22 cellular contexts compared by ENCODE assay signal in genomic region chr18:49878567-49878966, GRCh38.
DNase-seq lines count a peak whose midpoint lies in the region; ATAC-seq and TF ChIP-seq lines count a peak whose summit lies in the region.
"Had no signal": no experiment of that assay in that cellular context is flagged by ENCODE, and none has a peak within 500 bp of the region (broad histone marks: within the 10 kb centered on the region; RNA-seq: fewer than 3 reads in every experiment).

No MANE protein-coding gene starts in this region.

- no peaks in the 10 kb centered on the region for H3K79me2 ChIP-seq in SK-N-SH (ENCODE audit: insufficient read depth)

- H3K36me3 ChIP-seq in SK-N-SH (replicated peaks in 1 of 2; ENCODE audit: control insufficient read depth in 1 of 2, insufficient read depth in 2 of 2, low read length in 1 of 2) (no peaks in the 10 kb centered on the region), upper lobe of right lung (no peaks in the 10 kb centered on the region)

- H3K9ac ChIP-seq in SK-N-SH, result no peak overlapping the region

- H3K4me3 ChIP-seq in SK-N-SH (ENCODE audit: low read depth in 2 of 2, low read length in 1 of 2) (no peak overlapping the region), upper lobe of right lung (no peak overlapping the region)
- H3K4me3 ChIP-seq: dorsolateral prefrontal cortex, esophagus squamous epithelium, transverse colon had no signal

- no peak for TF ChIP-seq RAD21 in SK-N-SH (IDR thresholded peaks at IDR 0.05; ENCODE audit: low read length)

- no peaks in the 10 kb centered on the region for H4K20me1 ChIP-seq in SK-N-SH (ENCODE audit: insufficient read depth)

- intact Hi-C loops in upper lobe of right lung (cut with DNase I), result no loop called here

- H3K9me2 ChIP-seq in SK-N-SH, result no peaks in the 10 kb centered on the region

- H3F3A ChIP-seq in SK-N-SH (replicated peaks; ENCODE audit: insufficient read depth), result no peaks in the 10 kb centered on the region

- no peak for TF ChIP-seq EP300 in SK-N-SH (IDR thresholded peaks at IDR 0.05; ENCODE audit: borderline replicate concordance in 1 of 2, low read depth in 1 of 2, low read length in 1 of 2)

- H3K9me3 ChIP-seq in SK-N-SH, result no peaks in the 10 kb centered on the region
- H3K9me3 ChIP-seq in upper lobe of right lung, result no peaks in the 10 kb centered on the region
- H3K9me3 ChIP-seq: esophagus squamous epithelium, transverse colon had no signal

- CTCF ChIA-PET in SK-N-SH (lab: Yijun Ruan, JAX), result interaction anchor here (0.9 to 1.2 kb wide), 3 partner anchors 20 to 325 kb away, joined by 3 to 6 read pairs (median 3); no protein-coding TSS in a partner anchor

- ATAC-seq in SK-N-SH treated with all-trans-retinoic acid at 6 μM for 48 hours (no peak), foreskin keratinocyte (peak; percentile 80), upper lobe of right lung (peak; percentile 64)
- ATAC-seq: left colon had no signal

- H3K27ac ChIP-seq in SK-N-SH (ENCODE audit: low read depth in 2 of 2, low read length in 1 of 2) (no peak overlapping the region), foreskin keratinocyte (no peak overlapping the region), upper lobe of right lung (peak overlapping the region; percentile 60)
- H3K27ac ChIP-seq: esophagus squamous epithelium, transverse colon had no signal

- H3K27me3 ChIP-seq in SK-N-SH (ENCODE audit: insufficient read depth), result no peaks in the 10 kb centered on the region; the same call in 1 of the 2 replicates
- peaks cover 11% of the 10 kb centered on the region for H3K27me3 ChIP-seq in foreskin keratinocyte
- H3K27me3 ChIP-seq in upper lobe of right lung, result no peaks in the 10 kb centered on the region
- H3K27me3 ChIP-seq: dorsolateral prefrontal cortex, esophagus squamous epithelium, transverse colon had no signal

- 38% methylated on average over 2 of the region's 2 CpGs for WGBS in SK-N-SH (ENCODE audit: low lambda C conversion rate)

- H3K4me2 ChIP-seq in SK-N-SH, result no peak overlapping the region

- no peak for DNase-seq in SK-N-SH
- DNase-seq in amniotic epithelial cell (ENCODE audit: low read depth), result peak; percentile 87
- peak in 1 of 2 donors; percentile 92 for DNase-seq in foreskin keratinocyte
- peak; percentile 40 for DNase-seq in upper lobe of right lung
- DNase-seq in SHP77 treated with DMSO at 0.1 percent for 48 hours (lab: John Stamatoyannopoulos, UW), result no peak
- DNase-seq in activated CD8-positive, alpha-beta memory T cell treated with anti-CD3 and anti-CD28 coated beads, Interleukin-2, amount 50 U/mL, for 4 hours, result no peak
- no peak for DNase-seq in NCI-H2081 treated with DMSO at 0.1 percent for 48 hours (lab: John Stamatoyannopoulos, UW)
- DNase-seq: activated CD4-positive, alpha-beta T cell treated with anti-CD3 and anti-CD28 coated beads for 1 hour; activated naive CD4-positive, alpha-beta T cell treated with anti-CD3 and anti-CD28 coated beads, Interleukin-2, amount 10 ng/mL, durations not matched to agents 7 days and 5 days; CD4-positive, CD25-positive, alpha-beta regulatory T cell; DMS79; esophagus squamous epithelium; hypothalamus; Karpas-422; left colon; NCI-H1417; SIG-M5; stimulated activated CD4-positive, alpha-beta T cell treated with anti-CD3 and anti-CD28 coated beads, Interleukin-12 subunit alpha, Interleukin-12 subunit beta, amount 100 ng/mL, for 4 hours; stimulated activated naive CD4-positive, alpha-beta T cell; transverse colon had no signal

- POLR2A ChIA-PET in SK-N-SH (lab: Yijun Ruan, JAX), result no interaction called here

- no peak overlapping the region for H2AFZ ChIP-seq in SK-N-SH (ENCODE audit: low read depth)

- H3K4me1 ChIP-seq in SK-N-SH (ENCODE audit: control insufficient read depth in 1 of 2, insufficient read depth in 2 of 2, low read depth in 1 of 2, low read length in 1 of 2) (peaks cover 0 to 7% of the 10 kb centered on the region in 2 experiments; a peak in 1 of 4 replicates), foreskin keratinocyte (peaks cover 6% of the 10 kb centered on the region), upper lobe of right lung (no peaks in the 10 kb centered on the region)
- H3K4me1 ChIP-seq: transverse colon had no signal

- TF ChIP-seq CTCF in SK-N-SH (IDR thresholded peaks at IDR 0.05) (no peak), foreskin keratinocyte (conservative IDR thresholded peaks at IDR 0.05) (no peak), upper lobe of right lung (IDR thresholded peaks at IDR 0.05) (no peak)

TF ChIP-seq in SK-N-SH, 30 proteins besides CTCF, POLR2A, EP300 and RAD21:
- no peak for TF ChIP-seq CHD2 (IDR thresholded peaks at IDR 0.05; ENCODE audit: low read length, partially characterized antibody)
- no peak for TF ChIP-seq SMC3 (IDR thresholded peaks at IDR 0.05; ENCODE audit: low read depth, low read length)
- no peak for TF ChIP-seq TCF12 (IDR thresholded peaks at IDR 0.05)
- no peak for TF ChIP-seq EZH2phosphoT487 (IDR thresholded peaks at IDR 0.05; ENCODE audit: borderline replicate concordance, low read depth)
- no peak for TF ChIP-seq NFIC (IDR thresholded peaks at IDR 0.05; ENCODE audit: borderline replicate concordance)
- no peak for TF ChIP-seq MAX (IDR thresholded peaks at IDR 0.05; ENCODE audit: low read depth)
- TF ChIP-seq USF1 (IDR thresholded peaks at IDR 0.05; ENCODE audit: borderline replicate concordance, low read depth), result peak; percentile 49; the same call in 1 of the 2 replicates

TF ChIP-seq in SK-N-SH treated with all-trans-retinoic acid at 6 μM for 48 hours, 23 proteins besides CTCF, POLR2A, EP300 and RAD21:
- no peak for TF ChIP-seq CREB5 (CRISPR knock-in tag; IDR thresholded peaks at IDR 0.05; ENCODE audit: low read depth)
- no peak for TF ChIP-seq PPARA (CRISPR knock-in tag; IDR thresholded peaks at IDR 0.05; ENCODE audit: borderline replicate concordance)

Comparison
In these comparisons a context has a peak if more than half of its experiments do, and no peak if none do; other contexts are left out.
1. DNase-seq: peak in amniotic epithelial cell (single experiment) and upper lobe of right lung (single experiment); none in SK-N-SH (single experiment), SHP77 treated with DMSO at 0.1 percent for 48 hours (single experiment), activated CD8-positive, alpha-beta memory T cell treated with anti-CD3 and anti-CD28 coated beads, Interleukin-2, amount 50 U/mL, for 4 hours (single experiment) and NCI-H2081 treated with DMSO at 0.1 percent for 48 hours (single experiment).